10 cellular contexts compared by ENCODE assay signal in the genomic region with DNA sequence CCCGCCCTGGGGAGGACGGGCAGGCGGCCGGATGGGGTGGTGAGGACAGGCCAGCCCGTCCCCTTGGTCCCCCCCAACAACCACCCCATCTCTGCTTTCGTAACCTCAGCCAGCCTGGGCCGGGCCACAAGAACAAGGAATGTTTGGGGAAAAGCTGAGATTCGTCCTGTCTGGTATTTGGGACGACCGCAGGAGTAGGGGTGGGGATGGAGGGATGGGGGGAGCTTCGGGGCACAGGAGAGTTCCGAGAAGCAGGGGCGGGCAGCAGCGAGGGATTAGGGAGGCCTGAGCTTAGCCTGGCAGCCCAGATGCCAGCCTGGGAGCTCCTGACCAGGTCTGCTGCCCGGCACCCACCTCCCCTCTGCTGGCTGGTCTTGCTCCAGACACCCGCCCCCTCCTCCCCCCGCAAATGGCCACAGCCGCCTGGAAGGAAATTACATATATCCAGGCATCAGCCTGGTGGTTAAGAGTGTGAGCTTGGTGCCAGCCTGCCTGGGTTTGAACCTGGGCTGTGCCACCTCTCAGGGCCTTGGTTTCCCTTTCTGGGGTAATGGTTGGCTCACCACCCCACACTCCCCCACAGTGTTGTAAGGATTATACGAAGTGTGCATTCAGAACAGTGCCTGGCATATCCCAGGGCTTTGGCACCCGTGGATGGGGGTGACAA. TPM values are rescaled to one million over a fixed set of nuclear protein-coding genes. Genes with fewer than 3 reads are reported as not detected.
DNase-seq lines count a peak whose midpoint lies in the region; ATAC-seq and TF ChIP-seq lines count a peak whose summit lies in the region.
"Had no signal": no experiment of that assay in that cellular context is flagged by ENCODE, and none has a peak within 500 bp of the region (broad histone marks: within the 10 kb centered on the region; RNA-seq: fewer than 3 reads in every experiment).

Gene PODNL1 (minus strand): TSS at position 57 of the 667 bp plus-strand sequence. CDS start 236 bp downstream, outside the sequence.

- TF ChIP-seq CTCF in WTC11 (IDR thresholded peaks at IDR 0.05) = no peak
- no peak for TF ChIP-seq CTCF in foreskin keratinocyte (conservative IDR thresholded peaks at IDR 0.05)
- no peak for TF ChIP-seq CTCF in progenitor cell of endocrine pancreas (IDR thresholded peaks at IDR 0.05; ENCODE audit: unreplicated experiment)

- H3K9me3 ChIP-seq in MG63 = peaks cover 9% of the 10 kb centered on the region; the same call in 1 of the 2 replicates

- no peak within 1 kb of the TSS for H3K4me3 ChIP-seq in MG63

- DNase-seq in ELR (ENCODE audit: low read depth) = peak; percentile 49
- no peak for DNase-seq in WTC11 (ENCODE audit: low spot score)
- DNase-seq in foreskin keratinocyte = peak in 1 of 2 donors; percentile 41
- DNase-seq in renal cortical epithelial cell (ENCODE audit: low read depth) = peak; percentile 57
- DNase-seq in MG63 = no peak
- no peak for DNase-seq in NCI-H2171 (lab: John Stamatoyannopoulos, UW)
- no peak for DNase-seq in activated CD4-positive, alpha-beta memory T cell treated with anti-CD3 and anti-CD28 coated beads, Interleukin-2, amount 10 ng/mL, durations not matched to agents 7 days and 5 days
- DNase-seq in progenitor cell of endocrine pancreas (ENCODE audit: low spot score, unreplicated experiment) = no peak
- DNase-seq: activated CD4-positive, alpha-beta T cell treated with anti-CD3 and anti-CD28 coated beads for 1 hour; activated naive CD8-positive, alpha-beta T cell treated with anti-CD3 and anti-CD28 coated beads, Interleukin-2, amount 10 ng/mL, durations not matched to agents 7 days and 5 days had no signal

- no peaks in the 10 kb centered on the region for H3K36me3 ChIP-seq in MG63

- ATAC-seq in WTC11 (no peak), foreskin keratinocyte (peak; percentile 14)

- no peak within 1 kb of the TSS for H3K27ac ChIP-seq in foreskin keratinocyte

- H3K27me3 ChIP-seq in foreskin keratinocyte (peaks cover 17% of the 10 kb centered on the region), MG63 (no peaks in the 10 kb centered on the region)

- CTCF ChIA-PET in WTC11 (lab: Charles Lee) = interaction anchor here (0.9 to 1.9 kb wide), 11 partner anchors 14 to 135 kb away, joined by 3 to 11 read pairs (median 5); partner anchors contain the start of genes DCAF15, IL27RA and MISP3
- CTCF ChIA-PET in activated CD4-positive, alpha-beta memory T cell treated with anti-CD3 and anti-CD28 coated beads, Interleukin-2, amount 10 ng/mL, durations not matched to agents 7 days and 5 days (lab: Charles Lee) = interaction anchor here (0.6 kb wide), 2 partner anchors 103 to 688 kb away, joined by 4 to 5 read pairs; no protein-coding TSS in a partner anchor

- H3K9me3 Mint-ChIP-seq in WTC11 (peaks cover 5% of the 10 kb centered on the region; the same call in 1 of the 2 replicates), progenitor cell of endocrine pancreas (ENCODE audit: low read depth) (no peaks in the 10 kb centered on the region)
- H3K9me3 Mint-ChIP-seq in activated CD4-positive, alpha-beta memory T cell treated with anti-CD3 and anti-CD28 coated beads, Interleukin-2, amount 10 ng/mL, durations not matched to agents 7 days and 5 days = no peaks in the 10 kb centered on the region
- H3K9me3 Mint-ChIP-seq: activated naive CD8-positive, alpha-beta T cell treated with anti-CD3 and anti-CD28 coated beads, Interleukin-2, amount 10 ng/mL, durations not matched to agents 7 days and 5 days had no signal

- H3K4me1 Mint-ChIP-seq in WTC11 (peaks cover 29% of the 10 kb centered on the region), progenitor cell of endocrine pancreas (ENCODE audit: low read depth) (peaks cover 3% of the 10 kb centered on the region)
- H3K4me1 Mint-ChIP-seq in activated CD4-positive, alpha-beta memory T cell treated with anti-CD3 and anti-CD28 coated beads, Interleukin-2, amount 10 ng/mL, durations not matched to agents 7 days and 5 days = peaks cover 3% of the 10 kb centered on the region

- H3K4me3 Mint-ChIP-seq in WTC11 (peak within 1 kb of the TSS; percentile 29; the same call in 1 of the 2 replicates), progenitor cell of endocrine pancreas (ENCODE audit: low read depth) (no peak within 1 kb of the TSS)
- no peak within 1 kb of the TSS for H3K4me3 Mint-ChIP-seq in activated CD4-positive, alpha-beta memory T cell treated with anti-CD3 and anti-CD28 coated beads, Interleukin-2, amount 10 ng/mL, durations not matched to agents 7 days and 5 days
- H3K4me3 Mint-ChIP-seq: activated naive CD8-positive, alpha-beta T cell treated with anti-CD3 and anti-CD28 coated beads, Interleukin-2, amount 10 ng/mL, durations not matched to agents 7 days and 5 days had no signal

- H3K27me3 Mint-ChIP-seq in WTC11 (ENCODE audit: low read depth) = no peaks in the 10 kb centered on the region; the same call in 1 of the 2 replicates
- peaks cover 7% of the 10 kb centered on the region for H3K27me3 Mint-ChIP-seq in activated CD4-positive, alpha-beta memory T cell treated with anti-CD3 and anti-CD28 coated beads, Interleukin-2, amount 10 ng/mL, durations not matched to agents 7 days and 5 days
- H3K27me3 Mint-ChIP-seq in progenitor cell of endocrine pancreas = peaks cover 14% of the 10 kb centered on the region

- H3K36me3 Mint-ChIP-seq in WTC11 = no peaks in the 10 kb centered on the region
- no peaks in the 10 kb centered on the region for H3K36me3 Mint-ChIP-seq in activated CD4-positive, alpha-beta memory T cell treated with anti-CD3 and anti-CD28 coated beads, Interleukin-2, amount 10 ng/mL, durations not matched to agents 7 days and 5 days (ENCODE audit: low read depth)
- no peaks in the 10 kb centered on the region for H3K36me3 Mint-ChIP-seq in progenitor cell of endocrine pancreas (ENCODE audit: insufficient read depth)

- POLR2A ChIA-PET in WTC11 (lab: Charles Lee) = interaction anchor here (0.6 to 1.8 kb wide), 3 partner anchors 15 to 143 kb away, joined by 3 to 6 read pairs (median 4); no protein-coding TSS in a partner anchor
- POLR2A ChIA-PET in activated CD4-positive, alpha-beta memory T cell treated with anti-CD3 and anti-CD28 coated beads, Interleukin-2, amount 10 ng/mL, durations not matched to agents 7 days and 5 days (lab: Charles Lee) = interaction anchor here (1.3 kb wide), 2 partner anchors 39 to 67 kb away, joined by 3 to 5 read pairs; partner anchors contain the start of gene RFX1

- no peaks in the 10 kb centered on the region for H3K4me1 ChIP-seq in foreskin keratinocyte

- H3K27ac Mint-ChIP-seq in WTC11 (no peak within 1 kb of the TSS), progenitor cell of endocrine pancreas (no peak within 1 kb of the TSS)
- H3K27ac Mint-ChIP-seq in activated CD4-positive, alpha-beta memory T cell treated with anti-CD3 and anti-CD28 coated beads, Interleukin-2, amount 10 ng/mL, durations not matched to agents 7 days and 5 days = no peak within 1 kb of the TSS
- H3K27ac Mint-ChIP-seq: activated naive CD8-positive, alpha-beta T cell treated with anti-CD3 and anti-CD28 coated beads, Interleukin-2, amount 10 ng/mL, durations not matched to agents 7 days and 5 days had no signal

TF ChIP-seq in WTC11, 78 proteins besides CTCF, POLR2A, EP300 and RAD21 (continues in another document):
- TF ChIP-seq, protein P1, sequence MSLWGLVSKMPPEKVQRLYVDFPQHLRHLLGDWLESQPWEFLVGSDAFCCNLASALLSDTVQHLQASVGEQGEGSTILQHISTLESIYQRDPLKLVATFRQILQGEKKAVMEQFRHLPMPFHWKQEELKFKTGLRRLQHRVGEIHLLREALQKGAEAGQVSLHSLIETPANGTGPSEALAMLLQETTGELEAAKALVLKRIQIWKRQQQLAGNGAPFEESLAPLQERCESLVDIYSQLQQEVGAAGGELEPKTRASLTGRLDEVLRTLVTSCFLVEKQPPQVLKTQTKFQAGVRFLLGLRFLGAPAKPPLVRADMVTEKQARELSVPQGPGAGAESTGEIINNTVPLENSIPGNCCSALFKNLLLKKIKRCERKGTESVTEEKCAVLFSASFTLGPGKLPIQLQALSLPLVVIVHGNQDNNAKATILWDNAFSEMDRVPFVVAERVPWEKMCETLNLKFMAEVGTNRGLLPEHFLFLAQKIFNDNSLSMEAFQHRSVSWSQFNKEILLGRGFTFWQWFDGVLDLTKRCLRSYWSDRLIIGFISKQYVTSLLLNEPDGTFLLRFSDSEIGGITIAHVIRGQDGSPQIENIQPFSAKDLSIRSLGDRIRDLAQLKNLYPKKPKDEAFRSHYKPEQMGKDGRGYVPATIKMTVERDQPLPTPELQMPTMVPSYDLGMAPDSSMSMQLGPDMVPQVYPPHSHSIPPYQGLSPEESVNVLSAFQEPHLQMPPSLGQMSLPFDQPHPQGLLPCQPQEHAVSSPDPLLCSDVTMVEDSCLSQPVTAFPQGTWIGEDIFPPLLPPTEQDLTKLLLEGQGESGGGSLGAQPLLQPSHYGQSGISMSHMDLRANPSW (CRISPR knock-in tag; conservative IDR thresholded peaks at IDR 0.05; ENCODE audit: low read depth) = no peak
- TF ChIP-seq SMAD3 (CRISPR knock-in tag; IDR thresholded peaks at IDR 0.05; ENCODE audit: borderline replicate concordance) (no peak), ZNF121 (CRISPR knock-in tag; IDR thresholded peaks at IDR 0.05) (no peak), ZNF263 (CRISPR knock-in tag; IDR thresholded peaks at IDR 0.05; ENCODE audit: low read depth) (no peak)

RNA-seq across cellular contexts. Expression of gene PODNL1, which starts in this region (rescaled TPM):
- 1.1 to 1.4 TPM (median 1.4 TPM) in 3 replicates for total RNA-seq in WTC11 (2021)
- total RNA-seq in foreskin keratinocyte = 0.28 and 0.44 TPM in 2 replicates
- polyA plus RNA-seq in foreskin keratinocyte = 0.39 and 0.99 TPM in 2 replicates
- 0.17 and 0.89 TPM in 2 replicates for total RNA-seq in renal cortical epithelial cell
- not detected in 2 replicates for total RNA-seq in MG63 (2014; rRNA removed; shearing (Covaris generic); ENCODE audit: low replicate concordance)
- under 1 TPM; 0.35 to 0.48 TPM for total RNA-seq in activated CD4-positive, alpha-beta memory T cell treated with anti-CD3 and anti-CD28 coated beads, Interleukin-2, amount 10 ng/mL, durations not matched to agents 7 days and 5 days
- not detected in 2 replicates for total RNA-seq in progenitor cell of endocrine pancreas

Comparison
In these comparisons a context has a peak if more than half of its experiments do, and no peak if none do; other contexts are left out.
1. Peak in ATAC-seq in foreskin keratinocyte; RNA of the gene not detected or under 1 TPM.
2. Peak in DNase-seq in renal cortical epithelial cell; RNA of the gene not detected or under 1 TPM.